Comparison of ENCODE assay signal across 21 cellular contexts in the genomic region with DNA sequence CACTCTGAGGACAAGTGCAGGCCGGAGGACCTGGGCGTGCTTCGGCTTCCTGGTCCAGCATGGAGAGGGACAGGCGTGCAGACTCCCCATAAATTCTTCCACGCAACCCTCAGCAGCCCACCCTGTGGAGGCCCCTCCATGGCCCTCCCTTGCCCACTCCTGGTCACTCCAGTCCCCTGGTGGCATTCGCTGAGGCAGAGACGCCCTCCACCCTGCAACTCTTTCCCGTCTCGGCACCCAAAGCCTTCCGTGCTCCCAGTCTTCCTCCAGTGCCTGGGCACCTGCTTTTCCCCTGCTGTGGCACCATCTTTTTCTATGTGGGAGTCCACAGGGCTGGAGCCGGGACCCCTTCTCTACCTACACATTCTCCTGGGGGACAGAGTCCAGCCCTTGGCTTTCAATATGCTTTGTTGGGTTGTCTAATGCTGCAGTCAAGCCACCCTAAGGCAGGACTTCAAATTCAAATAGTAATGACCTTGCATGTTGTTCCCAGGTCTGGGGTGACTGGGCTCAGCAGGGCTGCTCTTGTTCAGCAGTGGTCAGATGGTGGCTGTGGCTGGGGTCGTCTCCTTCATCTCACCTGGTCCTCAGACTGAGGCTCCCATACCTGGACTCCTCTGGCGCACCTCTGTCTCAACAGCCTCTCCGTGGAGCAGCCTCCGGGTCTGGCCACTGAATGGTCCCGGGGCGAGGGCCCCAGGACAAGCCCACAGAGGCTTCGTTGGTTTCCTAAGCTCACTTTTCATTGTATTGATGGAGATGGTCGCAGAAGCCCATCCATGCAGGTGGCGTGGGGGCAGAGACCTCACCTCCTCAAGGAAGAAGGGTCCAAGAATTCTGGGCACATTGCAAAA. TPM values are rescaled to one million over a fixed set of nuclear protein-coding genes. Genes with fewer than 3 reads are reported as not detected.
DNase-seq lines count a peak whose midpoint lies in the region; ATAC-seq lines count a peak whose summit lies in the region.
"Had no signal": no experiment of that assay in that cellular context is flagged by ENCODE, and none has a peak within 500 bp of the region (broad histone marks: within the 10 kb centered on the region; RNA-seq: fewer than 3 reads in every experiment).

No MANE protein-coding gene starts in this region.

- H3K27me3 Mint-ChIP-seq in T-helper 17 cell (peaks cover 8% of the 10 kb centered on the region), memory B cell (peaks cover 12% of the 10 kb centered on the region)
- H3K27me3 Mint-ChIP-seq in stimulated activated naive B cell treated with anti-CD40 and anti-IgM and Interleukin-4, amounts not matched to agents 10 μg/mL and 1 μg/mL and 100 μg/mL, for 72 hours = peaks cover 33 to 36% of the 10 kb centered on the region in 2 donors

- H3K36me3 Mint-ChIP-seq in T-helper 17 cell (ENCODE audit: low read depth) (no peaks in the 10 kb centered on the region), memory B cell (no peaks in the 10 kb centered on the region)
- H3K36me3 Mint-ChIP-seq in stimulated activated naive B cell treated with anti-CD40 and anti-IgM and Interleukin-4, amounts not matched to agents 10 μg/mL and 1 μg/mL and 100 μg/mL, for 72 hours = no peaks in the 10 kb centered on the region
- H3K36me3 Mint-ChIP-seq: CD8-positive, alpha-beta T cell; natural killer cell treated with Interleukin-12 subunit alpha and Interleukin-12 subunit beta and Interleukin-15 and Interleukin-18, amount 100 ng/mL, for 72 hours had no signal

- DNase-seq in Right ventricle myocardium superior (peak; percentile 9), cardiac septum (ENCODE audit: low spot score) (no peak), T-helper 17 cell (no peak), memory B cell (ENCODE audit: low spot score in 2 of 2) (no peak), retina (no peak)
- DNase-seq in stimulated activated naive B cell treated with anti-CD40 and anti-IgM and Interleukin-4, amounts not matched to agents 10 μg/mL and 1 μg/mL and 100 μg/mL, for 72 hours = no peak
- DNase-seq: activated naive CD4-positive, alpha-beta T cell treated with anti-CD3 and anti-CD28 coated beads, Interleukin-2, amount 50 U/mL, for 16 hours; cerebellar nuclear complex; GOT3; NCI-H2029; NCI-H526 treated with DMSO at 0.1 percent for 48 hours; PC-9; SIG-M5; stimulated activated naive CD4-positive, alpha-beta T cell treated with Interleukin-2 at 50 U/mL for 16 hours; SW 1271; T1000 had no signal

- intact Hi-C loops in Right ventricle myocardium superior (cut with DNase I) (no loop called here), cardiac septum (cut with DNase I) (no loop called here)

- H3K27ac Mint-ChIP-seq in T-helper 17 cell = peak overlapping the region; percentile 34
- no peak overlapping the region for H3K27ac Mint-ChIP-seq in memory B cell
- peak overlapping the region; percentile 53 for H3K27ac Mint-ChIP-seq in stimulated activated naive B cell treated with anti-CD40 and anti-IgM and Interleukin-4, amounts not matched to agents 10 μg/mL and 1 μg/mL and 100 μg/mL, for 72 hours
- H3K27ac Mint-ChIP-seq: CD8-positive, alpha-beta T cell; natural killer cell treated with Interleukin-12 subunit alpha and Interleukin-12 subunit beta and Interleukin-15 and Interleukin-18, amount 100 ng/mL, for 72 hours had no signal

- no peaks in the 10 kb centered on the region for H3K9me3 Mint-ChIP-seq in memory B cell
- H3K9me3 Mint-ChIP-seq in stimulated activated naive B cell treated with anti-CD40 and anti-IgM and Interleukin-4, amounts not matched to agents 10 μg/mL and 1 μg/mL and 100 μg/mL, for 72 hours = no peaks in the 10 kb centered on the region
- H3K9me3 Mint-ChIP-seq: CD8-positive, alpha-beta T cell; natural killer cell treated with Interleukin-12 subunit alpha and Interleukin-12 subunit beta and Interleukin-15 and Interleukin-18, amount 100 ng/mL, for 72 hours had no signal

- H3K4me3 Mint-ChIP-seq in T-helper 17 cell (no peak overlapping the region), memory B cell (peak overlapping the region; percentile 6)
- no peak overlapping the region for H3K4me3 Mint-ChIP-seq in stimulated activated naive B cell treated with anti-CD40 and anti-IgM and Interleukin-4, amounts not matched to agents 10 μg/mL and 1 μg/mL and 100 μg/mL, for 72 hours
- H3K4me3 Mint-ChIP-seq: CD8-positive, alpha-beta T cell; natural killer cell treated with Interleukin-12 subunit alpha and Interleukin-12 subunit beta and Interleukin-15 and Interleukin-18, amount 100 ng/mL, for 72 hours had no signal

- ATAC-seq in Right ventricle myocardium superior (ENCODE audit: poor library complexity) = no peak
- ATAC-seq in T-helper 17 cell = no peak
- ATAC-seq in memory B cell (ENCODE audit: low read depth) = no peak
- no peak for ATAC-seq in stimulated activated naive B cell treated with anti-CD40 and anti-IgM and Interleukin-4, amounts not matched to agents 10 μg/mL and 1 μg/mL and 100 μg/mL, for 72 hours (replicated peaks)
- no peak for ATAC-seq in HG03342 (IDR thresholded peaks at IDR 0.05; ENCODE audit: unreplicated experiment)
- ATAC-seq in GM19467 (IDR thresholded peaks at IDR 0.05; ENCODE audit: unreplicated experiment) = no peak
- ATAC-seq: right lobe of liver had no signal

- H3K4me1 Mint-ChIP-seq in T-helper 17 cell = peaks cover 11% of the 10 kb centered on the region
- H3K4me1 Mint-ChIP-seq in memory B cell = peaks cover 22% of the 10 kb centered on the region
- H3K4me1 Mint-ChIP-seq in stimulated activated naive B cell treated with anti-CD40 and anti-IgM and Interleukin-4, amounts not matched to agents 10 μg/mL and 1 μg/mL and 100 μg/mL, for 72 hours = peaks cover 20 to 21% of the 10 kb centered on the region in 2 donors

- H3K9me3 ChIP-seq in T-helper 17 cell (ENCODE audit: control insufficient read depth, low read length, poor library complexity, severe bottlenecking) = no peaks in the 10 kb centered on the region
- H3K9me3 ChIP-seq: right lobe of liver had no signal

RNA-seq across cellular contexts. Expression of a gene that starts 15.2 kb away (rescaled TPM):
- total RNA-seq in Right ventricle myocardium superior = 65.5 TPM
- total RNA-seq in cardiac septum = 43.2 TPM
- 10 to 100 TPM; 12.3 to 17.7 TPM for total RNA-seq in T-helper 17 cell

RNA-seq across cellular contexts. Expression of a gene that starts 16.8 kb away (rescaled TPM):
- total RNA-seq in Right ventricle myocardium superior (126 TPM), cardiac septum (78.6 TPM), T-helper 17 cell (10 to 100 TPM; 15.2 to 24.7 TPM)
